ENCODE assay signal across 1 cellular context in the genomic region with DNA sequence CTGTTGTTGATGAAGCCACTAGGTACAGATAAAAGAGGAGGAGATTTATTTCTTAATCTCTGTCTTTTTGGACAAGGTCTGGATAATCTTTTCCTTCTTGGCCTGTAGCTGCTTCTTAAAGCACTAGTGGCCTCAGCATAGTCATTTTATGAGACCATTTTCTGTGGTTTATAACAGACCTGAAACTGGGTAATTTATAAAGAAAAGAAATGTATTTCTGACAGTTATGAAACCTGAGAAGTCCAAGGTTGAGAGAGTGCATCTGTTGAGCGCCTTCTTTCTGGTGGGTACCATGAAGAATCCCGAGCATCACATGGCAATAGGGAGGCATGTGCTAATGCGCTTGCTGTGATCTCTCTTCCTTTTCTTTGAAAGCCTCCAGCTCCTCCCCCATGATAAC.
TF ChIP-seq lines count a peak whose summit lies in the region.

No MANE protein-coding gene starts in this region.

TF ChIP-seq in GM12878, 131 proteins besides CTCF, POLR2A, EP300 and RAD21 (continued from another document):
- TF ChIP-seq, protein P1, sequence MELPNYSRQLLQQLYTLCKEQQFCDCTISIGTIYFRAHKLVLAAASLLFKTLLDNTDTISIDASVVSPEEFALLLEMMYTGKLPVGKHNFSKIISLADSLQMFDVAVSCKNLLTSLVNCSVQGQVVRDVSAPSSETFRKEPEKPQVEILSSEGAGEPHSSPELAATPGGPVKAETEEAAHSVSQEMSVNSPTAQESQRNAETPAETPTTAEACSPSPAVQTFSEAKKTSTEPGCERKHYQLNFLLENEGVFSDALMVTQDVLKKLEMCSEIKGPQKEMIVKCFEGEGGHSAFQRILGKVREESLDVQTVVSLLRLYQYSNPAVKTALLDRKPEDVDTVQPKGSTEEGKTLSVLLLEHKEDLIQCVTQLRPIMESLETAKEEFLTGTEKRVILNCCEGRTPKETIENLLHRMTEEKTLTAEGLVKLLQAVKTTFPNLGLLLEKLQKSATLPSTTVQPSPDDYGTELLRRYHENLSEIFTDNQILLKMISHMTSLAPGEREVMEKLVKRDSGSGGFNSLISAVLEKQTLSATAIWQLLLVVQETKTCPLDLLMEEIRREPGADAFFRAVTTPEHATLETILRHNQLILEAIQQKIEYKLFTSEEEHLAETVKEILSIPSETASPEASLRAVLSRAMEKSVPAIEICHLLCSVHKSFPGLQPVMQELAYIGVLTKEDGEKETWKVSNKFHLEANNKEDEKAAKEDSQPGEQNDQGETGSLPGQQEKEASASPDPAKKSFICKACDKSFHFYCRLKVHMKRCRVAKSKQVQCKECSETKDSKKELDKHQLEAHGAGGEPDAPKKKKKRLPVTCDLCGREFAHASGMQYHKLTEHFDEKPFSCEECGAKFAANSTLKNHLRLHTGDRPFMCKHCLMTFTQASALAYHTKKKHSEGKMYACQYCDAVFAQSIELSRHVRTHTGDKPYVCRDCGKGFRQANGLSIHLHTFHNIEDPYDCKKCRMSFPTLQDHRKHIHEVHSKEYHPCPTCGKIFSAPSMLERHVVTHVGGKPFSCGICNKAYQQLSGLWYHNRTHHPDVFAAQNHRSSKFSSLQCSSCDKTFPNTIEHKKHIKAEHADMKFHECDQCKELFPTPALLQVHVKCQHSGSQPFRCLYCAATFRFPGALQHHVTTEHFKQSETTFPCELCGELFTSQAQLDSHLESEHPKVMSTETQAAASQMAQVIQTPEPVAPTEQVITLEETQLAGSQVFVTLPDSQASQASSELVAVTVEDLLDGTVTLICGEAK (IDR thresholded peaks at IDR 0.05; ENCODE audit: borderline replicate concordance), result no peak
- TF ChIP-seq, protein P2, sequence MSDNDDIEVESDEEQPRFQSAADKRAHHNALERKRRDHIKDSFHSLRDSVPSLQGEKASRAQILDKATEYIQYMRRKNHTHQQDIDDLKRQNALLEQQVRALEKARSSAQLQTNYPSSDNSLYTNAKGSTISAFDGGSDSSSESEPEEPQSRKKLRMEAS (IDR thresholded peaks at IDR 0.05; ENCODE audit: low read depth, low read length), result no peak
- TF ChIP-seq, protein P3, sequence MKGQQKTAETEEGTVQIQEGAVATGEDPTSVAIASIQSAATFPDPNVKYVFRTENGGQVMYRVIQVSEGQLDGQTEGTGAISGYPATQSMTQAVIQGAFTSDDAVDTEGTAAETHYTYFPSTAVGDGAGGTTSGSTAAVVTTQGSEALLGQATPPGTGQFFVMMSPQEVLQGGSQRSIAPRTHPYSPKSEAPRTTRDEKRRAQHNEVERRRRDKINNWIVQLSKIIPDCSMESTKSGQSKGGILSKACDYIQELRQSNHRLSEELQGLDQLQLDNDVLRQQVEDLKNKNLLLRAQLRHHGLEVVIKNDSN (IDR thresholded peaks at IDR 0.05; ENCODE audit: borderline replicate concordance, extremely low read length, insufficient read depth, low read depth, low read length), result no peak
- TF ChIP-seq PAX5 (IDR thresholded peaks at IDR 0.05; ENCODE audit: borderline replicate concordance, low read depth, low read length) (no peak), SRF (IDR thresholded peaks at IDR 0.05; ENCODE audit: low read depth in 2 of 2, low read length in 2 of 2) (no peak), JUNB (IDR thresholded peaks at IDR 0.05) (peak; percentile 43), RELB (IDR thresholded peaks at IDR 0.05; ENCODE audit: low read depth) (no peak)
